17 cellular contexts compared by ENCODE assay signal in the genomic region with DNA sequence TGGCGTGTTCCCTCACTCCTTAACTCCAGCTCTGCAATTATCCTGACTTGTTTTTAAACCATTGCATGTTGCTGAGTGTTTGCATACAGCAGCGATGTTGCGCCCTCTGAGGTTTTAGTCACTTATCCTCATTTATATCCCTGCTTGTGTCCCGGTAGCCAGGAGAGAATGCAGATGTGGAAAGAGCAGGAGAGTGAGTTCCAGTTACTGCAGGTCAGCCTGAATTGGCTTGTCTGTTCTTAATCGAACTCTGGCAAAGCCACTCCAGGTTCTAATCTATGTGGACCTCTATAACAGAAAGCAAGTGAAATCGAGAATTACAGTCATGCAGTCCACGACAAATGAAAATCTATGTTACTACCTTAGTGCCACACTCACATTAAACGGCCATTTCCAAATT.
DNase-seq lines count a peak whose midpoint lies in the region; ATAC-seq, FAIRE-seq and TF ChIP-seq lines count a peak whose summit lies in the region.
"Had no signal": no experiment of that assay in that cellular context is flagged by ENCODE, and none has a peak within 500 bp of the region (broad histone marks: within the 10 kb centered on the region; RNA-seq: fewer than 3 reads in every experiment).

No MANE protein-coding gene starts in this region.

- H3K4me1 ChIP-seq in GM23338 (ENCODE audit: insufficient read depth), result no peaks in the 10 kb centered on the region
- H3K4me1 ChIP-seq in colonic mucosa, result no peaks in the 10 kb centered on the region
- H3K4me1 ChIP-seq: A549 had no signal

- TF ChIP-seq CTCF in GM23338 (conservative IDR thresholded peaks at IDR 0.05; ENCODE audit: low read depth in 2 of 2), result no peak
- no peak for TF ChIP-seq CTCF in GM10248 (IDR thresholded peaks at IDR 0.05; ENCODE audit: control extremely low read depth, extremely low read depth, low read depth, missing control alignments)
- no peak for TF ChIP-seq CTCF in colonic mucosa (IDR thresholded peaks at IDR 0.05)

- ATAC-seq in GM23338, result no peak
- ATAC-seq in left lobe of liver, result peak; percentile 75
- ATAC-seq: A549, K562 had no signal

- no peaks in the 10 kb centered on the region for H3K36me3 Mint-ChIP-seq in GM23338 (ENCODE audit: low read depth)

- no peaks in the 10 kb centered on the region for H3K9me3 ChIP-seq in colonic mucosa
- H3K9me3 ChIP-seq: A549 had no signal

- H3K9me2 ChIP-seq in GM23338 (ENCODE audit: insufficient read depth), result 0 out of 2 replicates have a peak, but pooled peaks cover 6% of the 10 kb centered on the region

- no peak overlapping the region for H3K27ac Mint-ChIP-seq in GM23338
- H3K27ac Mint-ChIP-seq: CD4-positive, alpha-beta memory T cell; H9 had no signal

- no peaks in the 10 kb centered on the region for H3K79me2 ChIP-seq in GM23338 (replicated peaks; ENCODE audit: insufficient read depth)

- 0 out of 2 replicates have a peak overlapping the region, but pooled peaks have one; percentile 2 for H2AFZ ChIP-seq in GM23338

- H3K27ac ChIP-seq in GM23338 (ENCODE audit: low read depth) (no peak overlapping the region), colonic mucosa (no peak overlapping the region)
- H3K27ac ChIP-seq: A549, C4-2B had no signal

- no peaks in the 10 kb centered on the region for H3K27me3 ChIP-seq in GM23338 (ENCODE audit: insufficient read depth)
- no peaks in the 10 kb centered on the region for H3K27me3 ChIP-seq in colonic mucosa

- H3F3A ChIP-seq in GM23338 (replicated peaks; ENCODE audit: low read depth), result no peaks in the 10 kb centered on the region

- no peaks in the 10 kb centered on the region for H3K4me1 Mint-ChIP-seq in GM23338
- H3K4me1 Mint-ChIP-seq: CD4-positive, alpha-beta memory T cell; H9 had no signal

- intact Hi-C loops in colonic mucosa (cut with DNase I), result no loop called here

- no peak overlapping the region for H3K4me3 ChIP-seq in GM23338
- no peak overlapping the region for H3K4me3 ChIP-seq in colonic mucosa
- H3K4me3 ChIP-seq: A549, K562 had no signal

- H3K36me3 ChIP-seq in GM23338 (ENCODE audit: insufficient read depth) (no peaks in the 10 kb centered on the region), colonic mucosa (no peaks in the 10 kb centered on the region)

- POLR2A ChIA-PET in GM10248 (lab: Yijun Ruan, JAX), result no interaction called here

- DNase-seq in GM23338 (ENCODE audit: low spot score), result no peak
- peak; percentile 9 to 51 for DNase-seq in NCI-H526 (lab: John Stamatoyannopoulos, UW)
- DNase-seq in left lobe of liver (ENCODE audit: low spot score), result no peak
- DNase-seq in urothelium cell line (ENCODE audit: low spot score), result no peak
- DNase-seq in dermis blood vessel endothelial cell, result no peak
- no peak for DNase-seq in GM10248 (ENCODE audit: extremely low spot score)
- no peak for DNase-seq in colonic mucosa
- DNase-seq: AML-193; CD4-positive, alpha-beta memory T cell; DMS153; DMS79; GDM1; H9 had no signal

- CTCF ChIA-PET in GM10248 (lab: Yijun Ruan, JAX), result interaction anchor here (1.1 kb wide), 1 partner anchor 9 kb away, joined by 4 read pairs; no protein-coding TSS in a partner anchor

- H3K4me2 ChIP-seq in GM23338, result no peak overlapping the region
- H3K4me2 ChIP-seq: A549 had no signal

- peaks cover 2% of the 10 kb centered on the region for H3K27me3 Mint-ChIP-seq in GM23338 (ENCODE audit: insufficient read depth, low read depth, poor library complexity)

- no peaks in the 10 kb centered on the region for H4K20me1 ChIP-seq in GM23338 (replicated peaks; ENCODE audit: insufficient read depth)

- peaks cover 3% of the 10 kb centered on the region; the same call in 2 of the 3 replicates for H3K9me3 Mint-ChIP-seq in GM23338
- H3K9me3 Mint-ChIP-seq: H9 had no signal

- H3K4me3 Mint-ChIP-seq in GM23338, result no peak overlapping the region
- H3K4me3 Mint-ChIP-seq: CD4-positive, alpha-beta memory T cell; H9 had no signal

- H3K9ac ChIP-seq in colonic mucosa (ENCODE audit: low read depth in 2 of 2, low read length in 2 of 2), result no peak overlapping the region

- peak; percentile 63 for FAIRE-seq in urothelium cell line (lab: Jason Lieb, UNC)
- FAIRE-seq: A549, H1 had no signal

TF ChIP-seq in GM23338, 12 proteins besides CTCF, POLR2A, EP300 and RAD21 (continues in another document):
- no peak for TF ChIP-seq ZNF331 (CRISPR knock-in tag; IDR thresholded peaks at IDR 0.05; ENCODE audit: low read depth)
- TF ChIP-seq STAT1 (IDR thresholded peaks at IDR 0.05; ENCODE audit: unreplicated experiment), result no peak
- TF ChIP-seq, protein P1, sequence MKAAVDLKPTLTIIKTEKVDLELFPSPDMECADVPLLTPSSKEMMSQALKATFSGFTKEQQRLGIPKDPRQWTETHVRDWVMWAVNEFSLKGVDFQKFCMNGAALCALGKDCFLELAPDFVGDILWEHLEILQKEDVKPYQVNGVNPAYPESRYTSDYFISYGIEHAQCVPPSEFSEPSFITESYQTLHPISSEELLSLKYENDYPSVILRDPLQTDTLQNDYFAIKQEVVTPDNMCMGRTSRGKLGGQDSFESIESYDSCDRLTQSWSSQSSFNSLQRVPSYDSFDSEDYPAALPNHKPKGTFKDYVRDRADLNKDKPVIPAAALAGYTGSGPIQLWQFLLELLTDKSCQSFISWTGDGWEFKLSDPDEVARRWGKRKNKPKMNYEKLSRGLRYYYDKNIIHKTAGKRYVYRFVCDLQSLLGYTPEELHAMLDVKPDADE (IDR thresholded peaks at IDR 0.05), result no peak
- no peak for TF ChIP-seq EZH2phosphoT487 (IDR thresholded peaks at IDR 0.05; ENCODE audit: unreplicated experiment)
- TF ChIP-seq, protein P2, sequence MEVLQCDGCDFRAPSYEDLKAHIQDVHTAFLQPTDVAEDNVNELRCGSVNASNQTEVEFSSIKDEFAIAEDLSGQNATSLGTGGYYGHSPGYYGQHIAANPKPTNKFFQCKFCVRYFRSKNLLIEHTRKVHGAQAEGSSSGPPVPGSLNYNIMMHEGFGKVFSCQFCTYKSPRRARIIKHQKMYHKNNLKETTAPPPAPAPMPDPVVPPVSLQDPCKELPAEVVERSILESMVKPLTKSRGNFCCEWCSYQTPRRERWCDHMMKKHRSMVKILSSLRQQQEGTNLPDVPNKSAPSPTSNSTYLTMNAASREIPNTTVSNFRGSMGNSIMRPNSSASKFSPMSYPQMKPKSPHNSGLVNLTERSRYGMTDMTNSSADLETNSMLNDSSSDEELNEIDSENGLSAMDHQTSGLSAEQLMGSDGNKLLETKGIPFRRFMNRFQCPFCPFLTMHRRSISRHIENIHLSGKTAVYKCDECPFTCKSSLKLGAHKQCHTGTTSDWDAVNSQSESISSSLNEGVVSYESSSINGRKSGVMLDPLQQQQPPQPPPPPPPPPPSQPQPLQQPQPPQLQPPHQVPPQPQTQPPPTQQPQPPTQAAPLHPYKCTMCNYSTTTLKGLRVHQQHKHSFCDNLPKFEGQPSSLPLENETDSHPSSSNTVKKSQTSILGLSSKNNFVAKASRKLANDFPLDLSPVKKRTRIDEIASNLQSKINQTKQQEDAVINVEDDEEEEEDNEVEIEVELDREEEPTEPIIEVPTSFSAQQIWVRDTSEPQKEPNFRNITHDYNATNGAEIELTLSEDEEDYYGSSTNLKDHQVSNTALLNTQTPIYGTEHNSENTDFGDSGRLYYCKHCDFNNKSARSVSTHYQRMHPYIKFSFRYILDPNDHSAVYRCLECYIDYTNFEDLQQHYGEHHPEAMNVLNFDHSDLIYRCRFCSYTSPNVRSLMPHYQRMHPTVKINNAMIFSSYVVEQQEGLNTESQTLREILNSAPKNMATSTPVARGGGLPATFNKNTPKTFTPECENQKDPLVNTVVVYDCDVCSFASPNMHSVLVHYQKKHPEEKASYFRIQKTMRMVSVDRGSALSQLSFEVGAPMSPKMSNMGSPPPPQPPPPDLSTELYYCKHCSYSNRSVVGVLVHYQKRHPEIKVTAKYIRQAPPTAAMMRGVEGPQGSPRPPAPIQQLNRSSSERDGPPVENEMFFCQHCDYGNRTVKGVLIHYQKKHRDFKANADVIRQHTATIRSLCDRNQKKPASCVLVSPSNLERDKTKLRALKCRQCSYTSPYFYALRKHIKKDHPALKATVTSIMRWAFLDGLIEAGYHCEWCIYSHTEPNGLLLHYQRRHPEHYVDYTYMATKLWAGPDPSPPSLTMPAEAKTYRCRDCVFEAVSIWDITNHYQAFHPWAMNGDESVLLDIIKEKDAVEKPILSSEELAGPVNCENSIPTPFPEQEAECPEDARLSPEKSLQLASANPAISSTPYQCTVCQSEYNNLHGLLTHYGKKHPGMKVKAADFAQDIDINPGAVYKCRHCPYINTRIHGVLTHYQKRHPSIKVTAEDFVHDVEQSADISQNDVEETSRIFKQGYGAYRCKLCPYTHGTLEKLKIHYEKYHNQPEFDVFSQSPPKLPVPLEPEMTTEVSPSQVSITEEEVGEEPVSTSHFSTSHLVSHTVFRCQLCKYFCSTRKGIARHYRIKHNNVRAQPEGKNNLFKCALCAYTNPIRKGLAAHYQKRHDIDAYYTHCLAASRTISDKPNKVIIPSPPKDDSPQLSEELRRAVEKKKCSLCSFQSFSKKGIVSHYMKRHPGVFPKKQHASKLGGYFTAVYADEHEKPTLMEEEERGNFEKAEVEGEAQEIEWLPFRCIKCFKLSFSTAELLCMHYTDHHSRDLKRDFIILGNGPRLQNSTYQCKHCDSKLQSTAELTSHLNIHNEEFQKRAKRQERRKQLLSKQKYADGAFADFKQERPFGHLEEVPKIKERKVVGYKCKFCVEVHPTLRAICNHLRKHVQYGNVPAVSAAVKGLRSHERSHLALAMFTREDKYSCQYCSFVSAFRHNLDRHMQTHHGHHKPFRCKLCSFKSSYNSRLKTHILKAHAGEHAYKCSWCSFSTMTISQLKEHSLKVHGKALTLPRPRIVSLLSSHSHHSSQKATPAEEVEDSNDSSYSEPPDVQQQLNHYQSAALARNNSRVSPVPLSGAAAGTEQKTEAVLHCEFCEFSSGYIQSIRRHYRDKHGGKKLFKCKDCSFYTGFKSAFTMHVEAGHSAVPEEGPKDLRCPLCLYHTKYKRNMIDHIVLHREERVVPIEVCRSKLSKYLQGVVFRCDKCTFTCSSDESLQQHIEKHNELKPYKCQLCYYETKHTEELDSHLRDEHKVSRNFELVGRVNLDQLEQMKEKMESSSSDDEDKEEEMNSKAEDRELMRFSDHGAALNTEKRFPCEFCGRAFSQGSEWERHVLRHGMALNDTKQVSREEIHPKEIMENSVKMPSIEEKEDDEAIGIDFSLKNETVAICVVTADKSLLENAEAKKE (CRISPR knock-in tag; IDR thresholded peaks at IDR 0.05), result no peak
- TF ChIP-seq CREB1 (CRISPR knock-in tag; IDR thresholded peaks at IDR 0.05; ENCODE audit: low read depth), result no peak
- TF ChIP-seq EZH2 (IDR thresholded peaks at IDR 0.05; ENCODE audit: low read depth, unreplicated experiment), result no peak
- TF ChIP-seq JUNB (IDR thresholded peaks at IDR 0.05; ENCODE audit: unreplicated experiment), result no peak
- no peak for TF ChIP-seq NANOG (IDR thresholded peaks at IDR 0.05; ENCODE audit: borderline replicate concordance)
- no peak for TF ChIP-seq ZNF114 (CRISPR knock-in tag; IDR thresholded peaks at IDR 0.05)
- TF ChIP-seq POLR2AphosphoS5 (IDR thresholded peaks at IDR 0.05; ENCODE audit: low read depth), result no peak

Comparison
In these comparisons a context has a peak if more than half of its experiments do, and no peak if none do; other contexts are left out.
1. DNase-seq: peak in NCI-H526 (2 of 2); none in GM23338 (single experiment), left lobe of liver (single experiment), urothelium cell line (single experiment), dermis blood vessel endothelial cell (single experiment), GM10248 (single experiment) and colonic mucosa (single experiment).